In the genomic region with DNA sequence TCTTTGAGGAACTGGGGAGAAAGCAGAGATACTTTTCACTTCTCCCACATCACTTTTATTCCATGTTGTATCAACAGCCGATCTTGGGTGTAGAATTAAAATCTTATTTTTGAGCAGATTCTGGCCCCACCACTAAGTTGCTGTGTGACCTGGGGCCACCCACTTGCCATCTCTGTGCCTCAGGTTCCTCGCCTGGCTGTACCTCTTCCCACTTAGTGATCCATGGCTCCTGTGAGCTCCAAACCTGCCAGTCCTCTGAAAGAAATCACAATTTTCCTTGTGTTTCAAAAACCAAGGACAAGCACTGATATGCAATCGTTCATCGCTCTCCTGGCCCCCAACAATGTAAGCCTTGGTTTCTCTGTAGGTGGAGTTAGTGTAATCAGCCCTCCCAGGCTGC, we compare ENCODE assay signal across 29 cellular contexts.
"Had no signal": no experiment of that assay in that cellular context is flagged by ENCODE, and none has a peak within 500 bp of the region (broad histone marks: within the 10 kb centered on the region; RNA-seq: fewer than 3 reads in every experiment).

No MANE protein-coding gene starts in this region.

- H3K79me2 ChIP-seq: hepatocyte had no signal

- ATAC-seq: stimulated activated memory B cell treated with anti-CD40 and anti-IgM and Interleukin-4, amounts not matched to agents 10 μg/mL and 1 μg/mL and 100 μg/mL, for 72 hours; stimulated activated naive CD8-positive, alpha-beta T cell treated with anti-CD3 and anti-CD28 coated beads, Interleukin-15, Interleukin-2, amounts not matched to agents 100 U/mL and 50 U/mL, for 24 hours had no signal

- H3K4me1 ChIP-seq: colonic mucosa, upper lobe of right lung, uterus had no signal

- H3K9me3 Mint-ChIP-seq: dendritic cell treated with granulocyte-macrophage colony-stimulating factor and Interleukin-4, amounts not matched to agents 40 ng/mL and 50 ng/mL, for 4 days; naive B cell; natural killer cell treated with Interleukin-12 subunit alpha and Interleukin-12 subunit beta and Interleukin-15 and Interleukin-18, amount 100 ng/mL, for 72 hours; stimulated activated memory B cell treated with anti-CD40 and anti-IgM and Interleukin-4, amounts not matched to agents 10 μg/mL and 1 μg/mL and 100 μg/mL, for 72 hours had no signal

- H3K27ac Mint-ChIP-seq: dendritic cell treated with granulocyte-macrophage colony-stimulating factor and Interleukin-4, amounts not matched to agents 40 ng/mL and 50 ng/mL, for 4 days; endodermal cell; mesothelial cell of epicardium; naive B cell; natural killer cell treated with Interleukin-12 subunit alpha and Interleukin-12 subunit beta and Interleukin-15 and Interleukin-18, amount 100 ng/mL, for 72 hours; stimulated activated memory B cell treated with anti-CD40 and anti-IgM and Interleukin-4, amounts not matched to agents 10 μg/mL and 1 μg/mL and 100 μg/mL, for 72 hours had no signal

- H3K27ac ChIP-seq: colonic mucosa, epithelial cell of prostate, hepatocyte, prostate gland, right atrium auricular region, spleen, thoracic aorta, upper lobe of right lung, uterus had no signal

- H3K27me3 ChIP-seq: colonic mucosa, gastrocnemius medialis, hepatocyte, right atrium auricular region, spleen, tibial nerve, upper lobe of right lung, uterus had no signal

- H3K4me2 ChIP-seq: hepatocyte had no signal

- H3K4me1 Mint-ChIP-seq: mesothelial cell of epicardium; naive B cell; stimulated activated memory B cell treated with anti-CD40 and anti-IgM and Interleukin-4, amounts not matched to agents 10 μg/mL and 1 μg/mL and 100 μg/mL, for 72 hours had no signal

- H3K36me3 Mint-ChIP-seq: mesothelial cell of epicardium; naive B cell; natural killer cell treated with Interleukin-12 subunit alpha and Interleukin-12 subunit beta and Interleukin-15 and Interleukin-18, amount 100 ng/mL, for 72 hours; stimulated activated memory B cell treated with anti-CD40 and anti-IgM and Interleukin-4, amounts not matched to agents 10 μg/mL and 1 μg/mL and 100 μg/mL, for 72 hours had no signal

- H2AFZ ChIP-seq: hepatocyte had no signal

- H3K36me3 ChIP-seq: colonic mucosa, gastrocnemius medialis, heart left ventricle, prostate gland, right atrium auricular region, spleen, thoracic aorta, tibial nerve, upper lobe of right lung, uterus had no signal

- H3K27me3 Mint-ChIP-seq: dendritic cell treated with granulocyte-macrophage colony-stimulating factor and Interleukin-4, amounts not matched to agents 40 ng/mL and 50 ng/mL, for 4 days had no signal

- H3K4me3 ChIP-seq: colonic mucosa, gastrocnemius medialis, heart left ventricle, hepatocyte, mucosa of descending colon, prostate gland, right atrium auricular region, skin epidermis, spleen, thoracic aorta, tibial nerve, upper lobe of right lung, uterus had no signal

- H3K9me3 ChIP-seq: colonic mucosa, gastrocnemius medialis, heart left ventricle, mucosa of descending colon, prostate gland, right atrium auricular region, spleen, thoracic aorta, tibial nerve, upper lobe of right lung, uterus had no signal

- DNase-seq: colonic mucosa; effector CD8-positive, alpha-beta T cell; endodermal cell; foreskin fibroblast; heart left ventricle; kidney; mesenchymal stem cell; mucosa of descending colon; naive B cell; nucleus accumbens; spleen; stimulated activated CD4-positive, alpha-beta T cell treated with anti-CD3 and anti-CD28 coated beads, Interleukin-4, amount 100 ng/mL, for 4 hours; stimulated activated naive CD8-positive, alpha-beta T cell treated with anti-CD3 and anti-CD28 coated beads, Interleukin-15, Interleukin-2, amounts not matched to agents 100 U/mL and 50 U/mL, for 24 hours; substantia nigra; upper lobe of right lung had no signal

- H3K4me3 Mint-ChIP-seq: dendritic cell treated with granulocyte-macrophage colony-stimulating factor and Interleukin-4, amounts not matched to agents 40 ng/mL and 50 ng/mL, for 4 days; endodermal cell; mesothelial cell of epicardium; naive B cell; natural killer cell treated with Interleukin-12 subunit alpha and Interleukin-12 subunit beta and Interleukin-15 and Interleukin-18, amount 100 ng/mL, for 72 hours; neural crest cell; stimulated activated memory B cell treated with anti-CD40 and anti-IgM and Interleukin-4, amounts not matched to agents 10 μg/mL and 1 μg/mL and 100 μg/mL, for 72 hours had no signal
